Comparison of ENCODE assay signal across 39 cellular contexts in the genomic region with DNA sequence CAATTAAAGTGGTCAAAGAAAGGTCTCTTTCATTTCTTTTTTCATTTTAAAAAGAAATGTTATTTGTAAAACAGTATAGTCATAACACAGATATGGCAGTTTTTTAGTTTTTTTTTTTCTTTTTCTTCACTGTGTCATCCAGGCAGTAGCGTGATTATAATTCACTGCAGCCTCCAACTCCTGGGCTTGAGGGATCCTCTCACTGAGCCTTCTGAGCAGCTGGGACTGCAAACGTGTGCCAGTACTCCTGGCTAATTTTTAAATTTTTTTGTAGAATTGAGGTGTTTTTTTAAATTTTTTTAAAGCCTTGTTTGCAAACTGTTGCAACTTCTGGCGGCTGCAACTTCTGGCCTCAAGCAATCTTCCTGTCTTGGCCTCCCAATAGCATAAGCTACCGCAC.
"Had no signal": no experiment of that assay in that cellular context is flagged by ENCODE, and none has a peak within 500 bp of the region (broad histone marks: within the 10 kb centered on the region; RNA-seq: fewer than 3 reads in every experiment).

No MANE protein-coding gene starts in this region.

- H3K4me3 Mint-ChIP-seq: activated B cell treated with CpG ODN at 0.5 μM for 24 hours; activated CD4-positive, alpha-beta memory T cell treated with anti-CD3 and anti-CD28 coated beads for 36 hours; activated CD4-positive, alpha-beta T cell treated with anti-CD3 and anti-CD28 coated beads, Interleukin-2, amount 10 ng/mL, durations not matched to agents 24 days and 14 days; activated CD8-positive, alpha-beta T cell treated with anti-CD3 and anti-CD28 coated beads for 36 hours; activated naive CD4-positive, alpha-beta T cell treated with anti-CD3 and anti-CD28 coated beads for 36 hours; activated naive CD8-positive, alpha-beta T cell treated with anti-CD3 and anti-CD28 coated beads for 36 hours; activated T-cell treated with anti-CD3 and anti-CD28 coated beads, Interleukin-2, amount 50 U/mL, for 4 hours; activated T-helper 1 cell treated with anti-CD3 and anti-CD28 coated beads, Interleukin-12 subunit alpha, Interleukin-12 subunit beta, Interleukin-2, Interleukin-4 antibody, amounts not matched to agents 30 ng/mL and 10 ng/mL and 1 ng/mL, durations not matched to agents 14 hours and 24 hours and 36 hours; activated T-helper 17 cell treated with anti-CD3 and anti-CD28 coated beads, Interleukin-2, amount 50 U/mL, for 72 hours; central memory CD8-positive, alpha-beta T cell; T-helper 1 cell treated with Interleukin-12 subunit alpha and Interleukin-12 subunit beta and Interleukin-4 antibody, amounts not matched to agents 30 μg/mL and 1 μg/mL, for 36 hours; T-helper 2 cell treated with Interferon-gamma antibody and Interleukin-4, amounts not matched to agents 5 μg/mL and 100 μg/mL, for 36 hours had no signal

- H3K27ac ChIP-seq: adrenal gland, body of pancreas, brain microvascular endothelial cell, cardiac muscle cell, VCaP had no signal

- H3K4me3 ChIP-seq: adrenal gland, body of pancreas, cardiac muscle cell had no signal

- H3K36me3 ChIP-seq: adrenal gland, brain microvascular endothelial cell, cardiac muscle cell had no signal

- FAIRE-seq: astrocyte, bronchial epithelial cell, TTC549 had no signal

- H3K4me1 Mint-ChIP-seq: activated B cell treated with CpG ODN at 0.5 μM for 24 hours; central memory CD8-positive, alpha-beta T cell had no signal

- H3K9me3 ChIP-seq: adrenal gland, body of pancreas had no signal

- H3K27ac Mint-ChIP-seq: activated B cell treated with CpG ODN at 0.5 μM for 24 hours; activated CD8-positive, alpha-beta T cell treated with anti-CD3 and anti-CD28 coated beads for 36 hours; activated naive CD8-positive, alpha-beta T cell treated with anti-CD3 and anti-CD28 coated beads for 36 hours; activated T-helper 1 cell treated with anti-CD3 and anti-CD28 coated beads, Interleukin-12 subunit alpha, Interleukin-12 subunit beta, Interleukin-2, Interleukin-4 antibody, amounts not matched to agents 30 ng/mL and 10 ng/mL and 1 ng/mL, durations not matched to agents 14 hours and 24 hours and 36 hours; T-helper 1 cell treated with Interleukin-12 subunit alpha and Interleukin-12 subunit beta and Interleukin-4 antibody, amounts not matched to agents 30 μg/mL and 1 μg/mL, for 36 hours; T-helper 2 cell treated with Interferon-gamma antibody and Interleukin-4, amounts not matched to agents 5 μg/mL and 100 μg/mL, for 36 hours had no signal

- ATAC-seq: activated CD8-positive, alpha-beta T cell treated with anti-CD3 and anti-CD28 coated beads for 36 hours; activated naive CD4-positive, alpha-beta T cell treated with anti-CD3 and anti-CD28 coated beads, Interleukin-2, amount 50 U/mL, for 72 hours; activated T-cell treated with anti-CD3 and anti-CD28 coated beads, Interleukin-2, amount 50 U/mL, for 4 hours; activated T-cell treated with anti-CD3 and anti-CD28 coated beads, Interleukin-2, amount 50 U/mL, for 72 hours; activated T-helper 17 cell treated with anti-CD3 and anti-CD28 coated beads, Interleukin-2, amount 50 U/mL, for 72 hours; body of pancreas had no signal

- H3K27me3 Mint-ChIP-seq: activated B cell treated with CpG ODN at 0.5 μM for 24 hours; activated CD4-positive, alpha-beta memory T cell treated with anti-CD3 and anti-CD28 coated beads for 36 hours; activated CD4-positive, alpha-beta T cell treated with anti-CD3 and anti-CD28 coated beads, Interleukin-2, amount 10 ng/mL, durations not matched to agents 24 days and 14 days; activated CD8-positive, alpha-beta T cell treated with anti-CD3 and anti-CD28 coated beads for 36 hours; activated naive CD8-positive, alpha-beta T cell treated with anti-CD3 and anti-CD28 coated beads for 36 hours; activated T-helper 17 cell treated with anti-CD3 and anti-CD28 coated beads, Interleukin-2, amount 50 U/mL, for 72 hours; central memory CD8-positive, alpha-beta T cell had no signal

- DNase-seq: activated B cell treated with CpG ODN at 0.5 μM for 24 hours; activated CD4-positive, alpha-beta memory T cell treated with anti-CD3 and anti-CD28 coated beads for 36 hours; activated CD4-positive, alpha-beta T cell treated with anti-CD3 and anti-CD28 coated beads for 4 hours; activated CD4-positive, alpha-beta T cell treated with anti-CD3 and anti-CD28 coated beads, Interleukin-2, amount 10 ng/mL, durations not matched to agents 24 days and 14 days; activated CD4-positive, alpha-beta T cell treated with anti-CD3 and anti-CD28 coated beads, Interleukin-2, amount 50 U/mL, for 1 hour; activated CD4-positive, alpha-beta T cell treated with anti-CD3 and anti-CD28 coated beads, Interleukin-2, amount 50 U/mL, for 4 hours; activated CD4-positive, CD25-positive, alpha-beta regulatory T cell treated with anti-CD3 and anti-CD28 coated beads, Interleukin-2, amount 50 U/mL, for 72 hours; activated CD8-positive, alpha-beta memory T cell treated with anti-CD3 and anti-CD28 coated beads, Interleukin-2, amount 50 U/mL, for 4 hours; activated CD8-positive, alpha-beta T cell treated with anti-CD3 and anti-CD28 coated beads for 36 hours; activated effector memory CD4-positive, alpha-beta T cell treated with anti-CD3 and anti-CD28 coated beads, Interleukin-2, amount 50 U/mL, for 16 hours; activated gamma-delta T cell treated with Interleukin-2 at 50 U/mL for 16 hours; activated naive CD4-positive, alpha-beta T cell; activated naive CD4-positive, alpha-beta T cell treated with anti-CD3 and anti-CD28 coated beads for 36 hours; activated naive CD4-positive, alpha-beta T cell treated with anti-CD3 and anti-CD28 coated beads, Interleukin-2, amount 50 U/mL, for 16 hours; activated naive CD8-positive, alpha-beta T cell treated with anti-CD3 and anti-CD28 coated beads for 36 hours; activated T-cell treated with anti-CD3 and anti-CD28 coated beads for 4 hours; activated T-cell treated with anti-CD3 and anti-CD28 coated beads, Interleukin-2, amount 50 U/mL, for 1 hour; activated T-cell treated with anti-CD3 and anti-CD28 coated beads, Interleukin-2, amount 50 U/mL, for 4 hours; activated T-cell treated with anti-CD3 and anti-CD28 coated beads, Interleukin-2, amount 50 U/mL, for 72 hours; adrenal gland; amniotic stem cell; aorta; body of pancreas; brain microvascular endothelial cell; caudate nucleus; cerebellar nuclear complex; T-helper 2 cell; T-helper 9 cell had no signal

- H3K9me3 Mint-ChIP-seq: activated B cell treated with CpG ODN at 0.5 μM for 24 hours; activated CD4-positive, alpha-beta memory T cell treated with anti-CD3 and anti-CD28 coated beads for 36 hours; activated CD4-positive, alpha-beta T cell treated with anti-CD3 and anti-CD28 coated beads, Interleukin-2, amount 10 ng/mL, durations not matched to agents 24 days and 14 days; activated CD8-positive, alpha-beta T cell treated with anti-CD3 and anti-CD28 coated beads for 36 hours; activated naive CD4-positive, alpha-beta T cell treated with anti-CD3 and anti-CD28 coated beads for 36 hours; activated naive CD4-positive, alpha-beta T cell treated with anti-CD3 and anti-CD28 coated beads, Interleukin-2, amount 50 U/mL, for 72 hours; activated naive CD8-positive, alpha-beta T cell treated with anti-CD3 and anti-CD28 coated beads for 36 hours; activated T-cell treated with anti-CD3 and anti-CD28 coated beads, Interleukin-2, amount 50 U/mL, for 4 hours; activated T-cell treated with anti-CD3 and anti-CD28 coated beads, Interleukin-2, amount 50 U/mL, for 72 hours; activated T-helper 1 cell treated with anti-CD3 and anti-CD28 coated beads, Interleukin-12 subunit alpha, Interleukin-12 subunit beta, Interleukin-2, Interleukin-4 antibody, amounts not matched to agents 30 ng/mL and 10 ng/mL and 1 ng/mL, durations not matched to agents 14 hours and 24 hours and 36 hours; activated T-helper 17 cell treated with anti-CD3 and anti-CD28 coated beads, Interleukin-2, amount 50 U/mL, for 72 hours; central memory CD8-positive, alpha-beta T cell; T-helper 1 cell treated with Interleukin-12 subunit alpha and Interleukin-12 subunit beta and Interleukin-4 antibody, amounts not matched to agents 30 μg/mL and 1 μg/mL, for 36 hours; T-helper 2 cell treated with Interferon-gamma antibody and Interleukin-4, amounts not matched to agents 5 μg/mL and 100 μg/mL, for 36 hours had no signal

- H3K4me1 ChIP-seq: adrenal gland, body of pancreas had no signal
